Comparison of ENCODE assay signal across 1 cellular context in genomic region chr10:77636286-77636966, GRCh38.
TF ChIP-seq lines count a peak whose summit lies in the region.

No MANE protein-coding gene starts in this region.

TF ChIP-seq in GM23338, 12 proteins besides CTCF, POLR2A, EP300 and RAD21 (continued from another document):
- no peak for TF ChIP-seq REST (IDR thresholded peaks at IDR 0.05; ENCODE audit: unreplicated experiment)
- no peak for TF ChIP-seq ZNF462 (CRISPR knock-in tag; IDR thresholded peaks at IDR 0.05)
